In genomic region chr20:37397076-37397953, GRCh38 we compare ENCODE assay signal across 16 cellular contexts. TPM values are rescaled to one million over a fixed set of nuclear protein-coding genes. Genes with fewer than 3 reads are reported as not detected.
DNase-seq lines count a peak whose midpoint lies in the region; ATAC-seq and TF ChIP-seq lines count a peak whose summit lies in the region.
"Had no signal": no experiment of that assay in that cellular context is flagged by ENCODE, and none has a peak within 500 bp of the region (broad histone marks: within the 10 kb centered on the region; RNA-seq: fewer than 3 reads in every experiment).

No MANE protein-coding gene starts in this region.

- TF ChIP-seq CTCF in RWPE2 (IDR thresholded peaks at IDR 0.05; ENCODE audit: poor library complexity, severe bottlenecking) (peak; percentile 43), hepatocyte (IDR thresholded peaks at IDR 0.05; ENCODE audit: poor library complexity) (peak; percentile 4)
- no peak for TF ChIP-seq CTCF in CD4-positive, alpha-beta T cell (IDR thresholded peaks at IDR 0.05)

- peaks cover 96% of the 10 kb centered on the region for H3K36me3 ChIP-seq in RWPE2 (ENCODE audit: low read depth)
- no peaks in the 10 kb centered on the region for H3K36me3 ChIP-seq in hepatocyte (replicated peaks; ENCODE audit: insufficient read depth, low read depth)

- ATAC-seq in RWPE2 (ENCODE audit: low read depth) (peak; percentile 5; the same call in 1 of the 3 replicates), GM18868 (IDR thresholded peaks at IDR 0.05; ENCODE audit: unreplicated experiment) (no peak), GM19328 (IDR thresholded peaks at IDR 0.05; ENCODE audit: unreplicated experiment) (no peak)
- no peak for ATAC-seq in CD4-positive, alpha-beta T cell (ENCODE audit: poor library complexity)
- ATAC-seq: body of pancreas had no signal

- H3K9me3 ChIP-seq in RWPE2 (ENCODE audit: severe bottlenecking) (no peaks in the 10 kb centered on the region), hepatocyte (ENCODE audit: low read depth) (no peaks in the 10 kb centered on the region)
- no peaks in the 10 kb centered on the region for H3K9me3 ChIP-seq in CD4-positive, alpha-beta T cell (ENCODE audit: control insufficient read depth, low read length)
- H3K9me3 ChIP-seq: body of pancreas, SJSA1 had no signal

- no peaks in the 10 kb centered on the region for H3K9me2 ChIP-seq in hepatocyte (replicated peaks; ENCODE audit: insufficient read depth)

- H3K4me1 Mint-ChIP-seq in CD4-positive, alpha-beta T cell (ENCODE audit: low read depth): no peaks in the 10 kb centered on the region
- H3K4me1 Mint-ChIP-seq: B cell had no signal

- H3K9me3 Mint-ChIP-seq in CD4-positive, alpha-beta T cell: no peaks in the 10 kb centered on the region

- intact Hi-C loops in CD4-positive, alpha-beta T cell (cut with DNase I, micrococcal nuclease): no loop called here

- H3K36me3 Mint-ChIP-seq in CD4-positive, alpha-beta T cell (ENCODE audit: low read depth): no peaks in the 10 kb centered on the region

- WGBS in hepatocyte (ENCODE audit: low lambda C conversion rate, missing lambda C conversion rate): 88% methylated on average over 24 of the region's 24 CpGs

- no peaks in the 10 kb centered on the region for H3K27me3 Mint-ChIP-seq in CD4-positive, alpha-beta T cell
- H3K27me3 Mint-ChIP-seq: B cell had no signal

- H3K4me1 ChIP-seq in RWPE2 (ENCODE audit: insufficient read depth, poor library complexity, severe bottlenecking): peaks cover 14% of the 10 kb centered on the region
- peaks cover 23% of the 10 kb centered on the region for H3K4me1 ChIP-seq in hepatocyte (ENCODE audit: insufficient read depth)
- H3K4me1 ChIP-seq: body of pancreas, SJSA1 had no signal

- H3K4me2 ChIP-seq in hepatocyte: no peak overlapping the region

- no peaks in the 10 kb centered on the region for H3K79me2 ChIP-seq in hepatocyte

- POLR2A ChIA-PET in CD4-positive, alpha-beta T cell (lab: Charles Lee): no interaction called here

- no peak overlapping the region for H3K4me3 ChIP-seq in RWPE2 (ENCODE audit: severe bottlenecking)
- H3K4me3 ChIP-seq in hepatocyte: no peak overlapping the region
- H3K4me3 ChIP-seq: body of pancreas, SJSA1 had no signal

- H3K27me3 ChIP-seq in RWPE2 (ENCODE audit: insufficient read depth, poor library complexity, severe bottlenecking) (no peaks in the 10 kb centered on the region), hepatocyte (no peaks in the 10 kb centered on the region)
- H3K27me3 ChIP-seq in CD4-positive, alpha-beta T cell (ENCODE audit: control insufficient read depth, insufficient read depth, low read length): no peaks in the 10 kb centered on the region
- H3K27me3 ChIP-seq: body of pancreas, SJSA1 had no signal

- no peaks in the 10 kb centered on the region for H4K20me1 ChIP-seq in hepatocyte (ENCODE audit: insufficient read depth, poor library complexity, severe bottlenecking)

- no peak overlapping the region for H3K27ac Mint-ChIP-seq in CD4-positive, alpha-beta T cell
- H3K27ac Mint-ChIP-seq: B cell had no signal

- DNase-seq in A172 (ENCODE audit: low spot score) (peak; percentile 72), HCEC 1CT (peak; percentile 17), RWPE2 (ENCODE audit: low spot score) (no peak), hepatocyte (ENCODE audit: low spot score) (no peak), occipital lobe (lab: John Stamatoyannopoulos, UW) (no peak)
- DNase-seq in CD4-positive, alpha-beta T cell: no peak
- DNase-seq: activated CD4-positive, alpha-beta T cell treated with anti-CD3 and anti-CD28 coated beads for 1 hour; activated T-cell treated with anti-CD3 and anti-CD28 coated beads, Interleukin-2, amount 50 U/mL, for 48 hours; body of pancreas; Karpas-422; NCI-H446 treated with DMSO at 0.1 percent for 48 hours had no signal

- H3K4me3 Mint-ChIP-seq in CD4-positive, alpha-beta T cell: no peak overlapping the region
- H3K4me3 Mint-ChIP-seq: B cell had no signal

- CTCF ChIA-PET in CD4-positive, alpha-beta T cell (lab: Charles Lee): no interaction called here

- H3K27ac ChIP-seq in RWPE2 (ENCODE audit: poor library complexity, severe bottlenecking) (no peak overlapping the region), hepatocyte (peak overlapping the region; percentile 79)
- H3K27ac ChIP-seq in CD4-positive, alpha-beta T cell (ENCODE audit: low read depth, low read length): no peak overlapping the region
- H3K27ac ChIP-seq: body of pancreas, epithelial cell of prostate, SJSA1 had no signal

- no peak overlapping the region for H2AFZ ChIP-seq in hepatocyte

RNA-seq across cellular contexts. Expression of gene SRC, which starts 51.4 kb away (rescaled TPM):
- total RNA-seq in A172 (2014; rRNA removed; shearing (Covaris generic)): 15.3 and 17.8 TPM in 2 replicates
- total RNA-seq in hepatocyte (45.5 and 69.8 TPM in 2 replicates), occipital lobe (19.2 TPM)
- polyA plus RNA-seq in hepatocyte: 55.1 and 56.4 TPM in 2 replicates
- 1 to 10 TPM; 2.5 to 3.1 TPM for total RNA-seq in CD4-positive, alpha-beta T cell

Comparison
In these comparisons a context has a peak if more than half of its experiments do, and no peak if none do; other contexts are left out.
1. DNase-seq: peak in A172 (single experiment) and HCEC 1CT (single experiment); none in RWPE2 (single experiment), hepatocyte (single experiment), occipital lobe (single experiment) and CD4-positive, alpha-beta T cell (0 of 10).